ENCODE assay signal across 8 cellular contexts in the genomic region with DNA sequence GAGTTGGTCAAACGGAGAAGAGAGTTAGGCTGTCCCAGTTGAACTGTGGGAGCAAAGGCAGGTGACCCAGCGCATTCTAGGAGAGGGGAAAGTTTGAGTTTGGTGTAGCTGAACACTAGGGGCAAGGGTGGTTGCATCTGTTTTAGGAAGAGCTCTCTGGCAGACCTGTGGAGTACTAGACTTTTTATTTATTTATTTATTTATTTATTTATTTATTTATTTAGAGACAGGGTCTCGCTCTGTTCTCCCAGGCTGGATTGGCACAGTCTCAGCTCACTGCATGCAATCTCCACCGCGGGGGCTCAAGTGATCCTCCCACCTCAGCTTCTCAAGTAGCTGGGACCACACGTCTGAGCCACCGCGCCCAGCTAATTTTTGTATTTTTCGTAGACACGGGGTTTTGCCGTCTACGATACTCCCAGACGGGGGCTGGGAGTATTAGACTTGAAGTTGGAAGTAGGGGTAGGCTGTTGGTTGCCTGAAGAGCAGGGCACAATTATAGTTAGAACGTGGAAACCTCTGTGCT. TPM values are rescaled to one million over a fixed set of nuclear protein-coding genes. Genes with fewer than 3 reads are reported as not detected.
DNase-seq lines count a peak whose midpoint lies in the region; ATAC-seq and TF ChIP-seq lines count a peak whose summit lies in the region.

No MANE protein-coding gene starts in this region.

- H3K4me3 ChIP-seq in upper lobe of left lung, result peak overlapping the region in 1 of 4 donors; percentile 92

- TF ChIP-seq EP300 in upper lobe of left lung (IDR thresholded peaks at IDR 0.05), result no peak

- H3K27me3 ChIP-seq in upper lobe of left lung, result no peaks in the 10 kb centered on the region

- no peak for DNase-seq in activated naive CD4-positive, alpha-beta T cell treated with anti-CD3 and anti-CD28 coated beads, Interleukin-2, amount 50 U/mL, for 16 hours
- DNase-seq in activated naive CD8-positive, alpha-beta T cell treated with anti-CD3 and anti-CD28 coated beads, Interleukin-2, amount 50 U/mL, for 24 hours, result no peak
- DNase-seq in naive B cell (no peak), upper lobe of left lung (no peak), Ammon's horn (ENCODE audit: low spot score) (no peak)

- no peak for TF ChIP-seq POLR2A in upper lobe of left lung (IDR thresholded peaks at IDR 0.05)

- peaks cover 19 to 39% (median 31%) of the 10 kb centered on the region in 4 donors for H3K4me1 ChIP-seq in upper lobe of left lung

- no peaks in the 10 kb centered on the region for H3K9me3 Mint-ChIP-seq in activated naive CD4-positive, alpha-beta T cell treated with anti-CD3 and anti-CD28 coated beads, Interleukin-2, amount 50 U/mL, for 24 hours
- no peaks in the 10 kb centered on the region for H3K9me3 Mint-ChIP-seq in activated naive CD8-positive, alpha-beta T cell treated with anti-CD3 and anti-CD28 coated beads, Interleukin-2, amount 50 U/mL, for 24 hours
- no peaks in the 10 kb centered on the region for H3K9me3 Mint-ChIP-seq in naive B cell

- peak overlapping the region; percentile 87 to 98 (median 94) for H3K27ac ChIP-seq in upper lobe of left lung

- H3K36me3 ChIP-seq in upper lobe of left lung, result no peaks in the 10 kb centered on the region

- peak overlapping the region; percentile 69 for H3K4me3 Mint-ChIP-seq in activated naive CD4-positive, alpha-beta T cell treated with anti-CD3 and anti-CD28 coated beads, Interleukin-2, amount 50 U/mL, for 24 hours
- H3K4me3 Mint-ChIP-seq in activated naive CD8-positive, alpha-beta T cell treated with anti-CD3 and anti-CD28 coated beads, Interleukin-2, amount 50 U/mL, for 24 hours, result peak overlapping the region; percentile 72
- H3K4me3 Mint-ChIP-seq in naive B cell, result peak overlapping the region; percentile 46 to 91 (median 82)

- no peaks in the 10 kb centered on the region for H3K27me3 Mint-ChIP-seq in activated naive CD4-positive, alpha-beta T cell treated with anti-CD3 and anti-CD28 coated beads, Interleukin-2, amount 50 U/mL, for 24 hours
- no peaks in the 10 kb centered on the region for H3K27me3 Mint-ChIP-seq in activated naive CD8-positive, alpha-beta T cell treated with anti-CD3 and anti-CD28 coated beads, Interleukin-2, amount 50 U/mL, for 24 hours
- no peaks in the 10 kb centered on the region for H3K27me3 Mint-ChIP-seq in naive B cell

- TF ChIP-seq CTCF in upper lobe of left lung (IDR thresholded peaks at IDR 0.05), result no peak

- no peaks in the 10 kb centered on the region for H3K9me3 ChIP-seq in upper lobe of left lung

- H3K4me1 Mint-ChIP-seq in activated naive CD4-positive, alpha-beta T cell treated with anti-CD3 and anti-CD28 coated beads, Interleukin-2, amount 50 U/mL, for 24 hours, result peaks cover 19% of the 10 kb centered on the region
- peaks cover 24% of the 10 kb centered on the region for H3K4me1 Mint-ChIP-seq in activated naive CD8-positive, alpha-beta T cell treated with anti-CD3 and anti-CD28 coated beads, Interleukin-2, amount 50 U/mL, for 24 hours
- peaks cover 25 to 34% (median 29%) of the 10 kb centered on the region in 3 donors for H3K4me1 Mint-ChIP-seq in naive B cell

- 93 to 94% methylated on average over 14 of the region's 14 CpGs for WGBS in upper lobe of left lung, 2 donors

- ATAC-seq in activated naive CD8-positive, alpha-beta T cell treated with anti-CD3 and anti-CD28 coated beads, Interleukin-2, amount 50 U/mL, for 24 hours, result no peak
- ATAC-seq in naive B cell (ENCODE audit: low read depth in 2 of 2) (no peak), upper lobe of left lung (ENCODE audit: low FRiP score in 2 of 2) (no peak), HG03442 (IDR thresholded peaks at IDR 0.05; ENCODE audit: unreplicated experiment) (no peak), GM21619 (IDR thresholded peaks at IDR 0.05; ENCODE audit: unreplicated experiment) (no peak)

- H3K36me3 Mint-ChIP-seq in activated naive CD4-positive, alpha-beta T cell treated with anti-CD3 and anti-CD28 coated beads, Interleukin-2, amount 50 U/mL, for 24 hours, result no peaks in the 10 kb centered on the region
- no peaks in the 10 kb centered on the region for H3K36me3 Mint-ChIP-seq in activated naive CD8-positive, alpha-beta T cell treated with anti-CD3 and anti-CD28 coated beads, Interleukin-2, amount 50 U/mL, for 24 hours (ENCODE audit: low read depth)
- no peaks in the 10 kb centered on the region for H3K36me3 Mint-ChIP-seq in naive B cell

- peak overlapping the region; percentile 19 for H3K27ac Mint-ChIP-seq in activated naive CD4-positive, alpha-beta T cell treated with anti-CD3 and anti-CD28 coated beads, Interleukin-2, amount 50 U/mL, for 24 hours
- H3K27ac Mint-ChIP-seq in activated naive CD8-positive, alpha-beta T cell treated with anti-CD3 and anti-CD28 coated beads, Interleukin-2, amount 50 U/mL, for 24 hours, result no peak overlapping the region
- peak overlapping the region in 4 of 6 donors; percentile 3 to 90 (median 52) for H3K27ac Mint-ChIP-seq in naive B cell

RNA-seq across cellular contexts. Expression of a gene that starts 0.9 kb away (rescaled TPM):
- 10 to 100 TPM in 1 of 6 donors, 1 to 10 TPM in 5; 3.3 to 12.0 (median 5.3) TPM for polyA plus RNA-seq in naive B cell (ENCODE audit: low read depth in 6 of 6)
- 10 to 100 TPM; 10.5 to 46.7 (median 17.1) TPM for total RNA-seq in upper lobe of left lung
